18 cellular contexts compared by ENCODE assay signal in genomic region chr17:21358682-21359482, GRCh38. TPM values are rescaled to one million over a fixed set of nuclear protein-coding genes. Genes with fewer than 3 reads are reported as not detected.
A peak's percentile ranks its signal among the peaks of the same experiment; 100 is the strongest.
DNase-seq lines count a peak whose midpoint lies in the region; ATAC-seq lines count a peak whose summit lies in the region.
"Had no signal": no experiment of that assay in that cellular context is flagged by ENCODE, and none has a peak within 500 bp of the region (broad histone marks: within the 10 kb centered on the region; RNA-seq: fewer than 3 reads in every experiment).

No MANE protein-coding gene starts in this region.

- CTCF ChIA-PET in activated CD8-positive, alpha-beta T cell treated with anti-CD3 and anti-CD28 coated beads, Interleukin-2, amount 10 ng/mL, durations not matched to agents 7 days and 5 days (lab: Charles Lee): no interaction called here

- H3K36me3 Mint-ChIP-seq in activated CD8-positive, alpha-beta T cell treated with anti-CD3 and anti-CD28 coated beads, Interleukin-2, amount 10 ng/mL, durations not matched to agents 7 days and 5 days (ENCODE audit: low read depth): no peaks in the 10 kb centered on the region
- H3K36me3 Mint-ChIP-seq: CD4-positive, alpha-beta memory T cell had no signal

- POLR2A ChIA-PET in activated CD8-positive, alpha-beta T cell treated with anti-CD3 and anti-CD28 coated beads, Interleukin-2, amount 10 ng/mL, durations not matched to agents 7 days and 5 days (lab: Charles Lee): no interaction called here

- DNase-seq in Right ventricle myocardium inferior (ENCODE audit: missing footprints) (peak; percentile 50), cardiac septum (ENCODE audit: low spot score) (no peak), glomerular visceral epithelial cell (ENCODE audit: extremely low spot score) (peak; percentile 9), mucosa of gallbladder (ENCODE audit: low spot score) (peak; percentile 58), iPS-NIHi11 (ENCODE audit: low spot score) (no peak)
- no peak for DNase-seq in activated CD8-positive, alpha-beta T cell treated with anti-CD3 and anti-CD28 coated beads, Interleukin-2, amount 10 ng/mL, durations not matched to agents 7 days and 5 days
- DNase-seq: activated B cell treated with CpG ODN at 0.5 μM for 24 hours; activated effector memory CD4-positive, alpha-beta T cell treated with anti-CD3 and anti-CD28 coated beads, Interleukin-2, amount 50 U/mL, for 16 hours; CD4-positive, alpha-beta memory T cell; Kasumi-1; mammary epithelial cell; NCI-H187; NCI-H69; occipital lobe; stimulated activated naive CD4-positive, alpha-beta T cell treated with Interleukin-2 at 50 U/mL for 16 hours; T-helper 1 cell had no signal

- no peaks in the 10 kb centered on the region for H3K27me3 Mint-ChIP-seq in activated CD8-positive, alpha-beta T cell treated with anti-CD3 and anti-CD28 coated beads, Interleukin-2, amount 10 ng/mL, durations not matched to agents 7 days and 5 days (ENCODE audit: low read depth)

- intact Hi-C loops in Right ventricle myocardium inferior (cut with DNase I) (no loop called here), cardiac septum (cut with DNase I) (no loop called here)

- H3K4me3 Mint-ChIP-seq in activated CD8-positive, alpha-beta T cell treated with anti-CD3 and anti-CD28 coated beads, Interleukin-2, amount 10 ng/mL, durations not matched to agents 7 days and 5 days: no peak overlapping the region
- H3K4me3 Mint-ChIP-seq: activated B cell treated with CpG ODN at 0.5 μM for 24 hours; CD4-positive, alpha-beta memory T cell had no signal

- H3K9me3 Mint-ChIP-seq in activated CD8-positive, alpha-beta T cell treated with anti-CD3 and anti-CD28 coated beads, Interleukin-2, amount 10 ng/mL, durations not matched to agents 7 days and 5 days (ENCODE audit: insufficient read depth): no peaks in the 10 kb centered on the region
- H3K9me3 Mint-ChIP-seq: activated B cell treated with CpG ODN at 0.5 μM for 24 hours; CD4-positive, alpha-beta memory T cell had no signal

- ATAC-seq in Right ventricle myocardium inferior (peak; percentile 86), GM21390 (IDR thresholded peaks at IDR 0.05; ENCODE audit: unreplicated experiment) (no peak), HG02642 (IDR thresholded peaks at IDR 0.05; ENCODE audit: poor library complexity, unreplicated experiment) (no peak)
- no peak for ATAC-seq in activated CD8-positive, alpha-beta T cell treated with anti-CD3 and anti-CD28 coated beads, Interleukin-2, amount 10 ng/mL, durations not matched to agents 7 days and 5 days

- no peaks in the 10 kb centered on the region for H3K4me1 Mint-ChIP-seq in activated CD8-positive, alpha-beta T cell treated with anti-CD3 and anti-CD28 coated beads, Interleukin-2, amount 10 ng/mL, durations not matched to agents 7 days and 5 days (ENCODE audit: low read depth)
- H3K4me1 Mint-ChIP-seq: activated B cell treated with CpG ODN at 0.5 μM for 24 hours; CD4-positive, alpha-beta memory T cell had no signal

- H3K27ac Mint-ChIP-seq in activated CD8-positive, alpha-beta T cell treated with anti-CD3 and anti-CD28 coated beads, Interleukin-2, amount 10 ng/mL, durations not matched to agents 7 days and 5 days: no peak overlapping the region
- H3K27ac Mint-ChIP-seq: activated B cell treated with CpG ODN at 0.5 μM for 24 hours had no signal

RNA-seq across cellular contexts. Expression of gene KCNJ12, which starts 17.3 kb away (rescaled TPM):
- 12.6 TPM for total RNA-seq in Right ventricle myocardium inferior
- total RNA-seq in cardiac septum: 11.3 TPM
- total RNA-seq in mucosa of gallbladder: 2.4 TPM
- total RNA-seq in activated CD8-positive, alpha-beta T cell treated with anti-CD3 and anti-CD28 coated beads, Interleukin-2, amount 10 ng/mL, durations not matched to agents 7 days and 5 days: not detected
- total RNA-seq: activated B cell treated with CpG ODN at 0.5 μM for 24 hours; CD4-positive, alpha-beta memory T cell; mammary epithelial cell had no signal

Comparison
In these comparisons a context has a peak if more than half of its experiments do, and no peak if none do; other contexts are left out.
1. DNase-seq: peak in Right ventricle myocardium inferior (single experiment), glomerular visceral epithelial cell (single experiment) and mucosa of gallbladder (single experiment); none in cardiac septum (single experiment), activated CD8-positive, alpha-beta T cell treated with anti-CD3 and anti-CD28 coated beads, Interleukin-2, amount 10 ng/mL, durations not matched to agents 7 days and 5 days (single experiment) and iPS-NIHi11 (single experiment).